8 cellular contexts compared by ENCODE assay signal in genomic region chr16:54928421-54929089, GRCh38. TPM values are rescaled to one million over a fixed set of nuclear protein-coding genes. Genes with fewer than 3 reads are reported as not detected.
DNase-seq lines count a peak whose midpoint lies in the region; ATAC-seq, FAIRE-seq and TF ChIP-seq lines count a peak whose summit lies in the region.

No MANE protein-coding gene starts in this region.

- peak overlapping the region; percentile 88 for H3K4me3 Mint-ChIP-seq in MCF 10A (ENCODE audit: unreplicated experiment)
- peak overlapping the region; percentile 77 for H3K4me3 Mint-ChIP-seq in stimulated activated memory B cell treated with anti-CD40 and anti-IgM and Interleukin-4, amounts not matched to agents 10 μg/mL and 1 μg/mL and 100 μg/mL, for 72 hours

- H3K27me3 ChIP-seq in Panc1 (ENCODE audit: control insufficient read depth, insufficient read depth, low read length) (no peaks in the 10 kb centered on the region), keratinocyte (ENCODE audit: control insufficient read depth, extremely low read depth, insufficient read depth, low read length) (no peaks in the 10 kb centered on the region)

- peak overlapping the region; percentile 97 for H3K27ac Mint-ChIP-seq in MCF 10A (ENCODE audit: low read depth, unreplicated experiment)
- no peak overlapping the region for H3K27ac Mint-ChIP-seq in stimulated activated memory B cell treated with anti-CD40 and anti-IgM and Interleukin-4, amounts not matched to agents 10 μg/mL and 1 μg/mL and 100 μg/mL, for 72 hours

- no peaks in the 10 kb centered on the region for H3K9me3 ChIP-seq in Panc1 (ENCODE audit: control insufficient read depth, insufficient read depth, low read depth, low read length)
- H3K9me3 ChIP-seq in keratinocyte (ENCODE audit: control insufficient read depth, low read depth, low read length), result no peaks in the 10 kb centered on the region

- no peaks in the 10 kb centered on the region for H3K9me3 Mint-ChIP-seq in MCF 10A (ENCODE audit: unreplicated experiment)
- H3K9me3 Mint-ChIP-seq in stimulated activated memory B cell treated with anti-CD40 and anti-IgM and Interleukin-4, amounts not matched to agents 10 μg/mL and 1 μg/mL and 100 μg/mL, for 72 hours, result peaks cover 4% of the 10 kb centered on the region

- H3K4me1 Mint-ChIP-seq in MCF 10A (ENCODE audit: insufficient read depth, unreplicated experiment), result peaks cover 20% of the 10 kb centered on the region
- H3K4me1 Mint-ChIP-seq in stimulated activated memory B cell treated with anti-CD40 and anti-IgM and Interleukin-4, amounts not matched to agents 10 μg/mL and 1 μg/mL and 100 μg/mL, for 72 hours, result peaks cover 25% of the 10 kb centered on the region

- H2AFZ ChIP-seq in keratinocyte (ENCODE audit: control insufficient read depth, low read length), result peak overlapping the region; percentile 43

- POLR2A ChIA-PET in Panc1 (lab: Charles Lee) (interaction anchor here (0.8 kb wide), 1 partner anchor 679 kb away, joined by 4 read pairs; no protein-coding TSS in a partner anchor), MCF 10A (lab: Yijun Ruan, JAX) (interaction anchor here (0.7 to 17.6 kb wide), 31 partner anchors 6 to 1160 kb away, joined by 3 to 352 read pairs (median 5); partner anchors contain the start of genes IRX3 and IRX5)

- H3K4me1 ChIP-seq in Panc1 (ENCODE audit: control insufficient read depth, insufficient read depth, low read length) (peaks cover 4% of the 10 kb centered on the region; the same call in 1 of the 2 replicates), keratinocyte (ENCODE audit: control insufficient read depth, extremely low read depth, insufficient read depth, low read length) (peaks cover 15% of the 10 kb centered on the region)

- H3K27ac ChIP-seq in Panc1 (ENCODE audit: low read length) (no peak overlapping the region), keratinocyte (ENCODE audit: control insufficient read depth, insufficient read depth, low read length) (peak overlapping the region; percentile 79)

- TF ChIP-seq CTCF in D721Med (IDR thresholded peaks at IDR 0.05; ENCODE audit: insufficient read depth, missing control alignments), result peak; percentile 3
- peak; percentile 18 for TF ChIP-seq CTCF in Panc1 (IDR thresholded peaks at IDR 0.05)
- TF ChIP-seq CTCF in MCF 10A (IDR thresholded peaks at IDR 0.05; ENCODE audit: unreplicated experiment), result no peak
- peak in 1 of 3 experiments; percentile 9 for TF ChIP-seq CTCF in keratinocyte (optimal IDR thresholded peaks at IDR 0.05 in 1 of 3, IDR thresholded peaks at IDR 0.05 in 1 of 3, conservative IDR thresholded peaks at IDR 0.05 in 1 of 3; ENCODE audit: extremely low read depth in 1 of 3, insufficient read depth in 2 of 3, low read length in 3 of 3)

- in situ Hi-C loops in Panc1 (cut with HindIII; ENCODE audit: low pct_unique_long_range_greater_than_20kb, low sequenced_read_pairs), result no loop called here

- CTCF ChIA-PET in Panc1 (lab: Charles Lee) (no interaction called here), MCF 10A (lab: Yijun Ruan, JAX) (interaction anchor here (0.8 to 3.0 kb wide), 4 partner anchors 280 to 1156 kb away, joined by 3 to 11 read pairs (median 4); no protein-coding TSS in a partner anchor)

- no peaks in the 10 kb centered on the region for H3K9me1 ChIP-seq in keratinocyte (ENCODE audit: control insufficient read depth, extremely low read depth, insufficient read depth, low read length)

- peak overlapping the region; percentile 94 for H3K9ac ChIP-seq in keratinocyte (ENCODE audit: control insufficient read depth, extremely low read depth, insufficient read depth, low read length)

- ATAC-seq in GM19351 (IDR thresholded peaks at IDR 0.05; ENCODE audit: unreplicated experiment) (peak; percentile 39), HG03342 (IDR thresholded peaks at IDR 0.05; ENCODE audit: unreplicated experiment) (peak; percentile 33), Panc1 (peak; percentile 85)
- ATAC-seq in stimulated activated memory B cell treated with anti-CD40 and anti-IgM and Interleukin-4, amounts not matched to agents 10 μg/mL and 1 μg/mL and 100 μg/mL, for 72 hours, result peak; percentile 61

- DNase-seq in D721Med (ENCODE audit: insufficient read length, low spot score) (no peak), Panc1 (ENCODE audit: low read depth, low spot score) (no peak), MCF 10A (ENCODE audit: unreplicated experiment) (peak; percentile 61), keratinocyte (ENCODE audit: low read depth, low spot score) (no peak), cortex of kidney (lab: John Stamatoyannopoulos, UW) (no peak)

- H3K79me2 ChIP-seq in keratinocyte (ENCODE audit: control insufficient read depth, insufficient read depth, low read length), result peaks cover 64% of the 10 kb centered on the region

- dilution Hi-C loops in keratinocyte (cut with MboI; ENCODE audit: extremely low pct_ligation_motif_present, low sequenced_read_pairs), result no loop called here

- H3K36me3 ChIP-seq in Panc1 (ENCODE audit: control insufficient read depth, insufficient read depth, low read length) (no peaks in the 10 kb centered on the region; the same call in 1 of the 2 replicates), keratinocyte (ENCODE audit: control insufficient read depth in 2 of 2, extremely low read depth in 1 of 2, insufficient read depth in 2 of 2, low read length in 2 of 2) (no peaks in the 10 kb centered on the region)

- H3K27me3 Mint-ChIP-seq in MCF 10A (ENCODE audit: insufficient read depth, unreplicated experiment), result no peaks in the 10 kb centered on the region
- peaks cover 74% of the 10 kb centered on the region for H3K27me3 Mint-ChIP-seq in stimulated activated memory B cell treated with anti-CD40 and anti-IgM and Interleukin-4, amounts not matched to agents 10 μg/mL and 1 μg/mL and 100 μg/mL, for 72 hours

- intact Hi-C loops in Panc1 (cut with micrococcal nuclease; ENCODE audit: unreplicated experiment) (no loop called here), MCF 10A (cut with micrococcal nuclease) (loop anchor here (1.0 to 5.0 kb wide), 6 partner anchors 82 to 1155 kb away; no protein-coding TSS in a partner anchor)

- peak overlapping the region; percentile 27 for H3K4me2 ChIP-seq in keratinocyte (ENCODE audit: control insufficient read depth, extremely low read depth, insufficient read depth, low read depth, low read length)

- FAIRE-seq in D721Med (lab: Jason Lieb, UNC), result no peak
- FAIRE-seq in keratinocyte (lab: Jason Lieb, UNC), result no peak

- peaks cover 30% of the 10 kb centered on the region for H3K36me3 Mint-ChIP-seq in MCF 10A (ENCODE audit: insufficient read depth, unreplicated experiment)
- no peaks in the 10 kb centered on the region for H3K36me3 Mint-ChIP-seq in stimulated activated memory B cell treated with anti-CD40 and anti-IgM and Interleukin-4, amounts not matched to agents 10 μg/mL and 1 μg/mL and 100 μg/mL, for 72 hours

- no peaks in the 10 kb centered on the region for H4K20me1 ChIP-seq in keratinocyte (ENCODE audit: control insufficient read depth, extremely low read depth, insufficient read depth, low read length)

- BruUV-seq in Panc1 (replicated peaks; lab: Mats Ljungman, UMichigan), result no TSS peak
- no TSS peak for BruUV-seq in MCF 10A (replicated peaks; lab: Mats Ljungman, UMichigan)

- H3K4me3 ChIP-seq in Panc1 (ENCODE audit: low read depth in 2 of 2, low read length in 2 of 2) (peak overlapping the region; percentile 61 to 72), keratinocyte (ENCODE audit: control insufficient read depth in 2 of 3, extremely low read depth in 1 of 3, insufficient read depth in 2 of 3, low read depth in 1 of 3, low read length in 3 of 3) (peak overlapping the region; percentile 56 to 90 (median 78))

RNA-seq across cellular contexts. Expression of gene IRX5, which starts 2.1 kb away (rescaled TPM):
- total RNA-seq in Panc1 (2021; ENCODE audit: unreplicated experiment), result 2.7 TPM
- polyA plus RNA-seq in Panc1 (2012; ENCODE audit: insufficient read length), result 1.8 TPM
- total RNA-seq in MCF 10A (2022), result 6.1 and 7.8 TPM in 2 replicates
- polyA plus RNA-seq in keratinocyte, result 2.6 to 2.8 TPM (median 2.7 TPM) in 3 replicates
- 5.7 TPM for polyA plus RNA-seq in keratinocyte (2011; ENCODE audit: low read depth)
- polyA plus RNA-seq in keratinocyte (2011; cell fraction: cytosol; rRNA removed), result 1.8 and 2.7 TPM in 2 replicates
- 5.9 and 7.6 TPM in 2 replicates for polyA plus RNA-seq in keratinocyte (2011; cell fraction: nucleus; rRNA removed)
- polyA plus RNA-seq in keratinocyte (2012; ENCODE audit: low replicate concordance), result 4.0 and 4.2 TPM in 2 replicates
- 1.2 to 1.9 TPM (median 1.5 TPM) in 3 replicates for polyA minus RNA-seq in keratinocyte
- 12.5 TPM for polyA minus RNA-seq in keratinocyte (2011; cell fraction: cytosol; rRNA and poly(A)+ RNA removed)
- polyA minus RNA-seq in keratinocyte (2011; cell fraction: nucleus; rRNA and poly(A)+ RNA removed), result 4.7 and 6.4 TPM in 2 replicates

Comparison
In these comparisons a context has a peak if more than half of its experiments do, and no peak if none do; other contexts are left out.
1. ATAC-seq: peak in every context shown above with its lines; median percentile 85 in Panc1; 61 in stimulated activated memory B cell treated with anti-CD40 and anti-IgM and Interleukin-4, amounts not matched to agents 10 μg/mL and 1 μg/mL and 100 μg/mL, for 72 hours; 39 in GM19351; 33 in HG03342.